ENCODE assay signal across 8 cellular contexts in genomic region chr3:105369501-105370371, GRCh38. TPM values are rescaled to one million over a fixed set of nuclear protein-coding genes. Genes with fewer than 3 reads are reported as not detected.
DNase-seq lines count a peak whose midpoint lies in the region; ATAC-seq and TF ChIP-seq lines count a peak whose summit lies in the region.

No MANE protein-coding gene starts in this region.

- ATAC-seq in body of pancreas: no peak
- ATAC-seq in sciatic nerve: peak; percentile 52

- H3K9me3 ChIP-seq in body of pancreas: no peaks in the 10 kb centered on the region
- no peaks in the 10 kb centered on the region for H3K9me3 ChIP-seq in iPS-18a (ENCODE audit: control insufficient read depth, low read depth, low read length)

- no peaks in the 10 kb centered on the region for H3K36me3 ChIP-seq in body of pancreas (replicated peaks in 1 of 2; ENCODE audit: insufficient read depth in 1 of 2, low read depth in 2 of 2)
- no peaks in the 10 kb centered on the region for H3K36me3 ChIP-seq in iPS-18a (ENCODE audit: control insufficient read depth, low read depth, low read length)

- peaks cover 12% of the 10 kb centered on the region for H3K27me3 Mint-ChIP-seq in HFFc6 (ENCODE audit: insufficient read depth)

- H3K9ac ChIP-seq in iPS-18a (ENCODE audit: low read length): peak overlapping the region; percentile 69

- H3K4me1 ChIP-seq in body of pancreas (peaks cover 26% of the 10 kb centered on the region), iPS-18a (ENCODE audit: control insufficient read depth, low read depth, low read length) (peaks cover 14% of the 10 kb centered on the region)

- WGBS in body of pancreas, 2 donors: 0 to 1% methylated on average over 22 of the region's 22 CpGs

- intact Hi-C loops in body of pancreas (cut with DNase I) (no loop called here), sciatic nerve (cut with DNase I) (no loop called here)

- no peaks in the 10 kb centered on the region for H3K27me3 ChIP-seq in body of pancreas
- peaks cover 34% of the 10 kb centered on the region for H3K27me3 ChIP-seq in iPS-18a (ENCODE audit: control insufficient read depth, insufficient read depth, low read length)

- TF ChIP-seq CTCF in GM12872 (IDR thresholded peaks at IDR 0.05; ENCODE audit: insufficient read depth, low read depth, low read length): peak; percentile 81
- peak; percentile 87 for TF ChIP-seq CTCF in HFFc6 (IDR thresholded peaks at IDR 0.05)
- TF ChIP-seq CTCF in body of pancreas (IDR thresholded peaks at IDR 0.05): peak in 6 of 7 experiments; percentile 25 to 76 (median 67)

- no peaks in the 10 kb centered on the region for H3K9me3 Mint-ChIP-seq in HFFc6

- DNase-seq in HFFc6: peak; percentile 70
- DNase-seq in NAMALWA (ENCODE audit: low spot score): peak; percentile 91
- DNase-seq in SW480 (ENCODE audit: low spot score): peak; percentile 59
- peak; percentile 74 to 87 (median 76) for DNase-seq in body of pancreas
- DNase-seq in sciatic nerve (ENCODE audit: low spot score): peak; percentile 86
- DNase-seq in cortex of kidney (lab: John Stamatoyannopoulos, UW): no peak

- H3K36me3 Mint-ChIP-seq in HFFc6 (ENCODE audit: low read depth): peaks cover 39% of the 10 kb centered on the region

- H3K4me1 Mint-ChIP-seq in HFFc6 (ENCODE audit: low read depth): peaks cover 48% of the 10 kb centered on the region

- no peak for TF ChIP-seq POLR2A in body of pancreas (IDR thresholded peaks at IDR 0.05)

- H3K4me3 Mint-ChIP-seq in HFFc6: peak overlapping the region; percentile 98

- H3K27ac ChIP-seq in body of pancreas (peak overlapping the region; percentile 89 to 94 (median 90)), iPS-18a (ENCODE audit: low read length) (no peak overlapping the region)

- H3K4me3 ChIP-seq in body of pancreas (peak overlapping the region; percentile 56 to 65), iPS-18a (ENCODE audit: low read length) (peak overlapping the region; percentile 88)

- peak overlapping the region; percentile 95 for H3K27ac Mint-ChIP-seq in HFFc6

RNA-seq across cellular contexts. Expression of gene ALCAM, which starts 3.0 kb away (rescaled TPM):
- 100 to 1,000 TPM; 307 to 420 (median 361) TPM for total RNA-seq in HFFc6 (2021; fragmentation: NEBNext Ultra II Directional; extraction: Animal tissue kit (Norgen Biotek cat#: 25700))
- total RNA-seq in body of pancreas (10 to 100 TPM; 34.8 to 35.3 TPM), sciatic nerve (39.0 TPM)
